ENCODE assay signal across 27 cellular contexts in genomic region chr6:44105993-44106740, GRCh38. TPM values are rescaled to one million over a fixed set of nuclear protein-coding genes. Genes with fewer than 3 reads are reported as not detected.
DNase-seq lines count a peak whose midpoint lies in the region; ATAC-seq, FAIRE-seq and TF ChIP-seq lines count a peak whose summit lies in the region.
"Had no signal": no experiment of that assay in that cellular context is flagged by ENCODE, and none has a peak within 500 bp of the region (broad histone marks: within the 10 kb centered on the region; RNA-seq: fewer than 3 reads in every experiment).

No MANE protein-coding gene starts in this region.

- peaks cover 7% of the 10 kb centered on the region for H3F3A ChIP-seq in neural progenitor cell (ENCODE audit: low read depth)

- CTCF ChIA-PET in endothelial cell of umbilical vein (lab: Charles Lee): interaction anchor here (0.9 kb wide), 1 partner anchor 11 kb away, joined by 4 read pairs; no protein-coding TSS in a partner anchor

- H3K9me3 Mint-ChIP-seq in neural progenitor cell: no peaks in the 10 kb centered on the region
- H3K9me3 Mint-ChIP-seq: activated naive CD4-positive, alpha-beta T cell treated with anti-CD3 and anti-CD28 coated beads for 36 hours had no signal

- DNase-seq in LNCaP clone FGC (ENCODE audit: low read depth) (peak; percentile 69), endothelial cell of umbilical vein (ENCODE audit: low read depth, low spot score) (peak; percentile 23), neural progenitor cell (ENCODE audit: low spot score) (no peak), NCI-H1105 treated with DMSO at 0.1 percent for 48 hours (lab: John Stamatoyannopoulos, UW) (no peak), HPDE6-E6E7 (ENCODE audit: extremely low spot score) (no peak), HK-2 (ENCODE audit: unreplicated experiment) (no peak)
- DNase-seq: activated CD4-positive, CD25-positive, alpha-beta regulatory T cell treated with anti-CD3 and anti-CD28 coated beads, Interleukin-2, amount 50 U/mL, for 72 hours; activated naive CD4-positive, alpha-beta T cell treated with anti-CD3 and anti-CD28 coated beads for 36 hours; activated T-cell treated with anti-CD3 and anti-CD28 coated beads, Interleukin-2, amount 50 U/mL, for 1 hour; NCI-H1048; NCI-H2029 treated with DMSO at 0.1 percent for 48 hours; NCI-H345; NCI-H82; nucleus accumbens; OCI-M1; Right ventricle myocardium superior; upper lobe of right lung had no signal

- peaks cover 6 to 16% of the 10 kb centered on the region in 2 experiments for H3K36me3 ChIP-seq in endothelial cell of umbilical vein (ENCODE audit: control insufficient read depth in 2 of 2, extremely low read depth in 1 of 2, insufficient read depth in 2 of 2, low read length in 2 of 2)
- no peaks in the 10 kb centered on the region for H3K36me3 ChIP-seq in neural progenitor cell

- no TSS peak for BruUV-seq in endothelial cell of umbilical vein (replicated peaks; lab: Mats Ljungman, UMichigan)

- no peaks in the 10 kb centered on the region for H4K20me1 ChIP-seq in endothelial cell of umbilical vein (replicated peaks; ENCODE audit: control insufficient read depth, extremely low read depth, insufficient read depth, low read length)
- H4K20me1 ChIP-seq in neural progenitor cell (ENCODE audit: low read depth): peaks cover 67% of the 10 kb centered on the region

- no peak for TF ChIP-seq CTCF in C4-2B (conservative IDR thresholded peaks at IDR 0.05)
- TF ChIP-seq CTCF in LNCaP clone FGC (IDR thresholded peaks at IDR 0.05; ENCODE audit: control insufficient read depth, extremely low read depth, insufficient read depth): no peak
- no peak for TF ChIP-seq CTCF in endothelial cell of umbilical vein (IDR thresholded peaks at IDR 0.05; ENCODE audit: extremely low read depth in 1 of 2, insufficient read depth in 1 of 2, low read depth in 1 of 2, low read length in 2 of 2)
- no peak for TF ChIP-seq CTCF in neural progenitor cell (IDR thresholded peaks at IDR 0.05)

- H3K4me1 ChIP-seq in endothelial cell of umbilical vein (ENCODE audit: control insufficient read depth, extremely low read depth, insufficient read depth, low read length) (peaks cover 37% of the 10 kb centered on the region), neural progenitor cell (peaks cover 9% of the 10 kb centered on the region)
- H3K4me1 ChIP-seq: BLaER1 had no signal

- 0 out of 2 replicates have a peak overlapping the region, but pooled peaks have one; percentile 9 for H3K4me3 ChIP-seq in LNCaP clone FGC (ENCODE audit: low read depth, low read length)
- H3K4me3 ChIP-seq in endothelial cell of umbilical vein (replicated peaks in 1 of 3; ENCODE audit: insufficient read depth in 1 of 3, low read depth in 1 of 3, low read length in 3 of 3): no peak overlapping the region
- H3K4me3 ChIP-seq in neural progenitor cell: no peak overlapping the region
- H3K4me3 ChIP-seq: BLaER1, gastroesophageal sphincter, lung, upper lobe of right lung had no signal

- dilution Hi-C loops in endothelial cell of umbilical vein (cut with MboI; ENCODE audit: extremely low pct_ligation_motif_present, low sequenced_read_pairs): loop anchor here (10.0 kb wide), 1 partner anchor 129 kb away; no protein-coding TSS in a partner anchor

- ATAC-seq in HG02981 (IDR thresholded peaks at IDR 0.05; ENCODE audit: unreplicated experiment): no peak
- ATAC-seq: gastroesophageal sphincter, upper lobe of right lung had no signal

- H3K4me3 Mint-ChIP-seq in neural progenitor cell: no peak overlapping the region
- H3K4me3 Mint-ChIP-seq: activated naive CD4-positive, alpha-beta T cell treated with anti-CD3 and anti-CD28 coated beads for 36 hours had no signal

- no peaks in the 10 kb centered on the region for H3K9me1 ChIP-seq in endothelial cell of umbilical vein (replicated peaks; ENCODE audit: control insufficient read depth, extremely low read depth, insufficient read depth, low read length)

- peak; percentile 70 for FAIRE-seq in endothelial cell of umbilical vein (lab: Jason Lieb, UNC)
- FAIRE-seq: astrocyte had no signal

- H3K79me2 ChIP-seq in endothelial cell of umbilical vein (ENCODE audit: control insufficient read depth, insufficient read depth, low read length) (no peaks in the 10 kb centered on the region), neural progenitor cell (ENCODE audit: low read depth) (peaks cover 21% of the 10 kb centered on the region)

- H3K9ac ChIP-seq in endothelial cell of umbilical vein (replicated peaks; ENCODE audit: extremely low read depth, insufficient read depth, low read length) (peak overlapping the region; percentile 1), neural progenitor cell (no peak overlapping the region)
- H3K9ac ChIP-seq: BLaER1 had no signal

- POLR2A ChIA-PET in endothelial cell of umbilical vein (lab: Charles Lee): interaction anchor here (0.5 kb wide), 1 partner anchor 141 kb away, joined by 3 read pairs; the partner anchor contains the start of gene HSP90AB1

- H3K9me3 ChIP-seq in endothelial cell of umbilical vein (replicated peaks; ENCODE audit: control insufficient read depth, insufficient read depth, low read length) (no peaks in the 10 kb centered on the region), neural progenitor cell (ENCODE audit: low read depth) (no peaks in the 10 kb centered on the region)
- H3K9me3 ChIP-seq: BLaER1, gastroesophageal sphincter, upper lobe of right lung had no signal

- TF ChIP-seq POLR2A in endothelial cell of umbilical vein (IDR thresholded peaks at IDR 0.05; ENCODE audit: low read depth, low read length): no peak

- H2AFZ ChIP-seq in endothelial cell of umbilical vein (ENCODE audit: low read depth, low read length) (no peak overlapping the region), neural progenitor cell (replicated peaks) (no peak overlapping the region)

- H3K27me3 ChIP-seq in endothelial cell of umbilical vein (ENCODE audit: control insufficient read depth in 2 of 2, insufficient read depth in 2 of 2, low read length in 2 of 2): no peaks in the 10 kb centered on the region
- H3K27me3 ChIP-seq in neural progenitor cell: no peaks in the 10 kb centered on the region
- H3K27me3 ChIP-seq: BLaER1, gastroesophageal sphincter, upper lobe of right lung had no signal

- H3K27ac Mint-ChIP-seq in neural progenitor cell: peak overlapping the region; percentile 14
- H3K27ac Mint-ChIP-seq: activated naive CD4-positive, alpha-beta T cell treated with anti-CD3 and anti-CD28 coated beads for 36 hours had no signal

- peak overlapping the region; percentile 23 for H3K27ac ChIP-seq in C4-2B
- peak overlapping the region; percentile 89 for H3K27ac ChIP-seq in endothelial cell of umbilical vein (ENCODE audit: insufficient read depth, low read depth, low read length)
- H3K27ac ChIP-seq in neural progenitor cell: no peak overlapping the region
- H3K27ac ChIP-seq: BLaER1, epithelial cell of prostate, upper lobe of right lung had no signal

- peaks cover 6% of the 10 kb centered on the region for H3K27me3 Mint-ChIP-seq in neural progenitor cell (ENCODE audit: insufficient read depth, low read depth)

- peaks cover 28% of the 10 kb centered on the region for H3K4me1 Mint-ChIP-seq in neural progenitor cell

- H3K36me3 Mint-ChIP-seq in neural progenitor cell: peaks cover 36% of the 10 kb centered on the region

- no peak overlapping the region for H3K4me2 ChIP-seq in endothelial cell of umbilical vein (ENCODE audit: insufficient read depth, low read length)
- H3K4me2 ChIP-seq in neural progenitor cell: no peak overlapping the region
- H3K4me2 ChIP-seq: BLaER1 had no signal

- intact Hi-C loops in endothelial cell of umbilical vein (cut with micrococcal nuclease): loop anchor here (1.0 kb wide), 1 partner anchor 116 kb away; no protein-coding TSS in a partner anchor

TF ChIP-seq in endothelial cell of umbilical vein, 7 proteins besides CTCF, POLR2A, EP300 and RAD21 (continues in another document):
- TF ChIP-seq GATA2 (IDR thresholded peaks at IDR 0.05; ENCODE audit: insufficient read depth, insufficient read length, low read depth, low read length) (no peak), EZH2 (IDR thresholded peaks at IDR 0.05; ENCODE audit: borderline replicate concordance, low read depth, low read length, severe bottlenecking) (no peak)
- TF ChIP-seq, protein P1, sequence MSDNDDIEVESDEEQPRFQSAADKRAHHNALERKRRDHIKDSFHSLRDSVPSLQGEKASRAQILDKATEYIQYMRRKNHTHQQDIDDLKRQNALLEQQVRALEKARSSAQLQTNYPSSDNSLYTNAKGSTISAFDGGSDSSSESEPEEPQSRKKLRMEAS (IDR thresholded peaks at IDR 0.05; ENCODE audit: insufficient read depth, insufficient read length): no peak

RNA-seq across cellular contexts. Expression of gene MRPL14, which starts 21.1 kb away (rescaled TPM):
- total RNA-seq in endothelial cell of umbilical vein (62.4 and 68.1 TPM in 2 replicates), neural progenitor cell (ENCODE audit: low replicate concordance) (40.4 and 53.5 TPM in 2 replicates)
- 91.2 and 103 TPM in 2 replicates for polyA plus RNA-seq in endothelial cell of umbilical vein
- polyA plus RNA-seq in endothelial cell of umbilical vein (2011; cell fraction: cytosol; rRNA removed): 84.4 and 90.7 TPM in 2 replicates
- polyA plus RNA-seq in endothelial cell of umbilical vein (2011; cell fraction: nucleus; rRNA removed): 26.4 and 30.4 TPM in 2 replicates
- 66.8 and 71.7 TPM in 2 replicates for polyA plus RNA-seq in endothelial cell of umbilical vein (2012)
- polyA minus RNA-seq in endothelial cell of umbilical vein: 22.2 and 24.7 TPM in 2 replicates
- 20.4 TPM for polyA minus RNA-seq in endothelial cell of umbilical vein (2011; cell fraction: cytosol; rRNA and poly(A)+ RNA removed)
- polyA minus RNA-seq in endothelial cell of umbilical vein (2011; cell fraction: nucleus; rRNA and poly(A)+ RNA removed): 3.8 and 7.2 TPM in 2 replicates

RNA-seq across cellular contexts. Expression of gene TMEM63B, which starts 21.2 kb away (rescaled TPM):
- total RNA-seq in endothelial cell of umbilical vein (39.4 and 49.7 TPM in 2 replicates), neural progenitor cell (ENCODE audit: low replicate concordance) (25.4 and 30.8 TPM in 2 replicates)
- 56.1 and 68.2 TPM in 2 replicates for polyA plus RNA-seq in endothelial cell of umbilical vein
- 38.9 and 40.6 TPM in 2 replicates for polyA plus RNA-seq in endothelial cell of umbilical vein (2011; cell fraction: cytosol; rRNA removed)
- polyA plus RNA-seq in endothelial cell of umbilical vein (2011; cell fraction: nucleus; rRNA removed): 69.1 and 85.5 TPM in 2 replicates
- 17.6 and 21.6 TPM in 2 replicates for polyA plus RNA-seq in endothelial cell of umbilical vein (2012)
- polyA minus RNA-seq in endothelial cell of umbilical vein: 65.2 and 72.3 TPM in 2 replicates
- polyA minus RNA-seq in endothelial cell of umbilical vein (2011; cell fraction: cytosol; rRNA and poly(A)+ RNA removed): 20.9 TPM
- polyA minus RNA-seq in endothelial cell of umbilical vein (2011; cell fraction: nucleus; rRNA and poly(A)+ RNA removed): 25.1 and 26.6 TPM in 2 replicates

RNA-seq across cellular contexts. Expression of gene CAPN11, which starts 52.5 kb away (rescaled TPM):
- total RNA-seq in endothelial cell of umbilical vein: 1.4 and 1.8 TPM in 2 replicates
- polyA plus RNA-seq in endothelial cell of umbilical vein: 1.0 and 1.7 TPM in 2 replicates
- polyA plus RNA-seq in endothelial cell of umbilical vein (2011; cell fraction: cytosol; rRNA removed): 0.88 and 1.3 TPM in 2 replicates
- 8.3 and 10.3 TPM in 2 replicates for polyA plus RNA-seq in endothelial cell of umbilical vein (2011; cell fraction: nucleus; rRNA removed)
- polyA plus RNA-seq in endothelial cell of umbilical vein (2012): 0.46 and 0.63 TPM in 2 replicates
- polyA minus RNA-seq in endothelial cell of umbilical vein: 0.51 and 1.6 TPM in 2 replicates
- polyA minus RNA-seq in endothelial cell of umbilical vein (2011; cell fraction: cytosol; rRNA and poly(A)+ RNA removed): not detected
- 2.1 and 2.3 TPM in 2 replicates for polyA minus RNA-seq in endothelial cell of umbilical vein (2011; cell fraction: nucleus; rRNA and poly(A)+ RNA removed)
- total RNA-seq in neural progenitor cell (ENCODE audit: low replicate concordance): 0.40 and 0.49 TPM in 2 replicates
- total RNA-seq: activated naive CD4-positive, alpha-beta T cell treated with anti-CD3 and anti-CD28 coated beads for 36 hours; astrocyte; H4; HT-29; kidney epithelial cell had no signal

Comparison
In these comparisons a context has a peak if more than half of its experiments do, and no peak if none do; other contexts are left out.
1. DNase-seq: peak in LNCaP clone FGC (single experiment) and endothelial cell of umbilical vein (single experiment); none in neural progenitor cell (single experiment), NCI-H1105 treated with DMSO at 0.1 percent for 48 hours (single experiment), HPDE6-E6E7 (single experiment) and HK-2 (single experiment).